ENCODE assay signal across 1 cellular context in the genomic region with DNA sequence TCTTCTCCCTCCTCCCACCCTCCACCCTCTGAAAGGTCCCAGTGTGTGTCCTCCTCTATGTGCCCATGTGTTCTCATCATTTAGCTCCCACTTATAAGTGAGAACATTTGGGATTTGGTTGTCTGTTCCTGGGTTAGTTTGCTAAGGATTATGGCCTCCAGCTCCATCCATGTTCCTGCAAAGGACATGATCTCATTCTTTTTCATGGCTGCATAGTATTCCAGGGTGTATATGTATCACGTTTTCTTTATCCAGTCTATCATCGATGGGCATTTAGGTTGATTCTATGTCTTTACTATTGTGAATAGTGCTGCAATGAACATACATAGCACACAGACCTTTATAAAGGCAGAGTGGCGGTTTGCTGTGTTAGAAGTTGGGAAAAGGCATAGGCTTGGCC.
A peak's percentile ranks its signal among the peaks of the same experiment; 100 is the strongest.
TF ChIP-seq lines count a peak whose summit lies in the region.

No MANE protein-coding gene starts in this region.

TF ChIP-seq in H1, 55 proteins besides CTCF, POLR2A, EP300 and RAD21:
- peak; percentile 46; the same call in 1 of the 2 replicates for TF ChIP-seq KDM1A (IDR thresholded peaks at IDR 0.05; ENCODE audit: borderline replicate concordance, low read length)
